ENCODE assay signal across 1 cellular context in genomic region chr11:65419460-65419772, GRCh38.
TF ChIP-seq lines count a peak whose summit lies in the region.

No MANE protein-coding gene starts in this region.

TF ChIP-seq in endothelial cell of umbilical vein, 7 proteins besides CTCF, POLR2A, EP300 and RAD21:
- no peak for TF ChIP-seq JUN (IDR thresholded peaks at IDR 0.05; ENCODE audit: borderline replicate concordance, insufficient read depth, insufficient read length, low read depth)
- no peak for TF ChIP-seq GATA2 (IDR thresholded peaks at IDR 0.05; ENCODE audit: insufficient read depth, insufficient read length, low read depth, low read length)
- no peak for TF ChIP-seq EZH2 (IDR thresholded peaks at IDR 0.05; ENCODE audit: borderline replicate concordance, low read depth, low read length, severe bottlenecking)
- no peak for TF ChIP-seq MAX (IDR thresholded peaks at IDR 0.05; ENCODE audit: insufficient read depth, insufficient read length)
- TF ChIP-seq POLR2AphosphoS5 (IDR thresholded peaks at IDR 0.05; ENCODE audit: insufficient read depth, low read depth, low read length), result no peak
- no peak for TF ChIP-seq FOS (IDR thresholded peaks at IDR 0.05; ENCODE audit: borderline replicate concordance, insufficient read depth, low read length)
- TF ChIP-seq MYC (IDR thresholded peaks at IDR 0.05; ENCODE audit: low read depth, low read length), result no peak
